In the genomic region with DNA sequence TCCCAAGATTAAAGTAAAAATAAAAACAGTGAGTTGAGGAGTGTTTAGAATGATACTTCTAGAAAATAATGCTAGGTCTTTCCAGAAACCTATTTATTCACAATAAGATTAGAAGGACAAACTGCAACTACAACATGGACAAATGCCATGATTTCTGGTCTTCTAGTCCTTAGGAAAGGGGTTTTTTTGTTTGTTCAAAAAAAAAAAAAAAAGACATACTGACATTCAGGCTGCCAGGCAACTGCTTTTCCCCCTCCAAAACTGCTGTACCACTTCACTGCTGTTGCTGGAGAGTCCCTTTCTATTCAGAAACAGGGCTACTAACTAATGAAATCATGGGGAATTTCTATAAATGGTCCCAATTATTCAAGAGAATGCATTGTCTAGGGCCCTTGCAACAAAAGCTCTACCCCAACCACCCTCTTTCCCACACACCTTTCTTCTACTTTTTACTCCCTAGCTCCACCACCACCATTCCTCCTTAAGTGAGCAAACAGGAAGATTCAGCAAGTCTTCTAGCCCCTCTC, we compare ENCODE assay signal across 1 cellular context.
TF ChIP-seq lines count a peak whose summit lies in the region.

No MANE protein-coding gene starts in this region.

TF ChIP-seq in WTC11, 78 proteins besides CTCF, POLR2A, EP300 and RAD21 (continued from another document):
- TF ChIP-seq, protein P1, sequence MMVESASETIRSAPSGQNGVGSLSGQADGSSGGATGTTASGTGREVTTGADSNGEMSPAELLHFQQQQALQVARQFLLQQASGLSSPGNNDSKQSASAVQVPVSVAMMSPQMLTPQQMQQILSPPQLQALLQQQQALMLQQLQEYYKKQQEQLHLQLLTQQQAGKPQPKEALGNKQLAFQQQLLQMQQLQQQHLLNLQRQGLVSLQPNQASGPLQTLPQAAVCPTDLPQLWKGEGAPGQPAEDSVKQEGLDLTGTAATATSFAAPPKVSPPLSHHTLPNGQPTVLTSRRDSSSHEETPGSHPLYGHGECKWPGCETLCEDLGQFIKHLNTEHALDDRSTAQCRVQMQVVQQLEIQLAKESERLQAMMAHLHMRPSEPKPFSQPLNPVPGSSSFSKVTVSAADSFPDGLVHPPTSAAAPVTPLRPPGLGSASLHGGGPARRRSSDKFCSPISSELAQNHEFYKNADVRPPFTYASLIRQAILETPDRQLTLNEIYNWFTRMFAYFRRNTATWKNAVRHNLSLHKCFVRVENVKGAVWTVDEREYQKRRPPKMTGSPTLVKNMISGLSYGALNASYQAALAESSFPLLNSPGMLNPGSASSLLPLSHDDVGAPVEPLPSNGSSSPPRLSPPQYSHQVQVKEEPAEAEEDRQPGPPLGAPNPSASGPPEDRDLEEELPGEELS (CRISPR knock-in tag; IDR thresholded peaks at IDR 0.05): no peak
- TF ChIP-seq, protein P2, sequence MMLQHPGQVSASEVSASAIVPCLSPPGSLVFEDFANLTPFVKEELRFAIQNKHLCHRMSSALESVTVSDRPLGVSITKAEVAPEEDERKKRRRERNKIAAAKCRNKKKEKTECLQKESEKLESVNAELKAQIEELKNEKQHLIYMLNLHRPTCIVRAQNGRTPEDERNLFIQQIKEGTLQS (CRISPR knock-in tag; conservative IDR thresholded peaks at IDR 0.05): no peak
- TF ChIP-seq JAZF1 (CRISPR knock-in tag; IDR thresholded peaks at IDR 0.05): no peak
- TF ChIP-seq, protein P3, sequence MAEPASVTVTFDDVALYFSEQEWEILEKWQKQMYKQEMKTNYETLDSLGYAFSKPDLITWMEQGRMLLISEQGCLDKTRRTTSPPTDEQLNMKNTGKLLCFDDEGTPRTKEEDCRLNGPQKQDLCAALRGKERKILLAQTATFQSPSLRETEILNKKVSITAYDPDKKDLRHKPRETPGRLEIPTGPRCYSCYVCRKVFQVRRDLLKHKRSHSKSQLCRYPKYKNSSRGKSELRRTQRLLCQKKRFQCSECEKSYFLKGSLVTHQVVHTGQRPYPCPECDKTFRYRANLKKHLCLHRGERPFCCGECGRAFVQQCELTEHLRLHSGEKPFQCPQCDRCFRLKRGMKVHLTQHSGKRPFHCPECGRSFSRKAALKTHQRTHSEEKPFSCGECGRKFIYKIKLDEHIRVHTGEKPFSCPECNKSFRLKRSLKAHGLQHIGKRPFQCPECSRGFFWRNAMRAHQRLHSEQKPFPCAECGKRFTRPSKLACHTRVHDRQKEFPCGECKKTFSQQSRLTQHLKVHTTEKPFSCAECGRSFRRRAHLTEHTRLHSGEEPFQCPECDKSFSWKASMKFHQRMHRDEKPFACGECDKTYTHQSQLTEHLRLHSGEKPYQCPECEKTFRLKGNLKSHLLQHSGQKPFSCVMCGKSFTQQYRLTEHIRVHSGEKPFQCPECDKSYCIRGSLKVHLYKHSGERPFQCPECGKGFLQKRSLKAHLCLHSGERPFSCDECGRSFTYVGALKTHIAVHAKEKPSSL (CRISPR knock-in tag; conservative IDR thresholded peaks at IDR 0.05): no peak
- no peak for TF ChIP-seq ZNF671 (CRISPR knock-in tag; IDR thresholded peaks at IDR 0.05)
- no peak for TF ChIP-seq CBFB (CRISPR knock-in tag; IDR thresholded peaks at IDR 0.05; ENCODE audit: low read depth)
- TF ChIP-seq, protein P4, sequence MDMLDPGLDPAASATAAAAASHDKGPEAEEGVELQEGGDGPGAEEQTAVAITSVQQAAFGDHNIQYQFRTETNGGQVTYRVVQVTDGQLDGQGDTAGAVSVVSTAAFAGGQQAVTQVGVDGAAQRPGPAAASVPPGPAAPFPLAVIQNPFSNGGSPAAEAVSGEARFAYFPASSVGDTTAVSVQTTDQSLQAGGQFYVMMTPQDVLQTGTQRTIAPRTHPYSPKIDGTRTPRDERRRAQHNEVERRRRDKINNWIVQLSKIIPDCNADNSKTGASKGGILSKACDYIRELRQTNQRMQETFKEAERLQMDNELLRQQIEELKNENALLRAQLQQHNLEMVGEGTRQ (CRISPR knock-in tag; IDR thresholded peaks at IDR 0.05): no peak
- TF ChIP-seq, protein P5, sequence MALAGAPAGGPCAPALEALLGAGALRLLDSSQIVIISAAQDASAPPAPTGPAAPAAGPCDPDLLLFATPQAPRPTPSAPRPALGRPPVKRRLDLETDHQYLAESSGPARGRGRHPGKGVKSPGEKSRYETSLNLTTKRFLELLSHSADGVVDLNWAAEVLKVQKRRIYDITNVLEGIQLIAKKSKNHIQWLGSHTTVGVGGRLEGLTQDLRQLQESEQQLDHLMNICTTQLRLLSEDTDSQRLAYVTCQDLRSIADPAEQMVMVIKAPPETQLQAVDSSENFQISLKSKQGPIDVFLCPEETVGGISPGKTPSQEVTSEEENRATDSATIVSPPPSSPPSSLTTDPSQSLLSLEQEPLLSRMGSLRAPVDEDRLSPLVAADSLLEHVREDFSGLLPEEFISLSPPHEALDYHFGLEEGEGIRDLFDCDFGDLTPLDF (CRISPR knock-in tag; IDR thresholded peaks at IDR 0.05): no peak
